ENCODE assay signal across 27 cellular contexts in the genomic region with DNA sequence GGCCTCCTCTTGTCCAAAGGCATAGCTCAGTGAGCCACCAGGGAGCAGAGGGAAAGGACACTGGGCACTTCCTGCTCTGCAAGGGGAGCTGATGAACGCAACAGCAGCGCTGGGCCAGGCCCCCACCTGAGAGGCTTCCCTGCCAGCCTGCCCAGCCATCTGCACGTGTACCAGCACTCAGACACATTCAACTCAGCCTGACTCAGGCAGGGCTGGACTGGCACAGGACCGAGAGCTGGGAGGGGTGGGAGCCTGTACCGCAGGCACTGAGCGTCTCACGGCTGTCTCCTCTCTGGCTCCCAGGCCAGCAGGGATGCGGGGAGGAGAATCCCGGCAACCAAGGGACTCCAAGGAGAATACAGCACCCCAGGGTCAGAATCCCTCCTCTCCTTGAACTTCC.
"Had no signal": no experiment of that assay in that cellular context is flagged by ENCODE, and none has a peak within 500 bp of the region (broad histone marks: within the 10 kb centered on the region; RNA-seq: fewer than 3 reads in every experiment).

No MANE protein-coding gene starts in this region.

- H3K27ac ChIP-seq: brain microvascular endothelial cell, coronary artery, epithelial cell of prostate, esophagus squamous epithelium, gastroesophageal sphincter, heart right ventricle, hepatocyte, WERI-Rb-1 had no signal

- H2AFZ ChIP-seq: hepatocyte had no signal

- DNase-seq: activated B cell treated with CpG ODN at 0.5 μM for 24 hours; activated CD4-positive, alpha-beta T cell treated with anti-CD3 and anti-CD28 coated beads for 48 hours; activated CD4-positive, alpha-beta T cell treated with anti-CD3 and anti-CD28 coated beads, Interleukin-2, amount 50 U/mL, for 1 hour; activated CD4-positive, alpha-beta T cell treated with anti-CD3 and anti-CD28 coated beads, Interleukin-2, amount 50 U/mL, for 48 hours; activated CD8-positive, alpha-beta memory T cell treated with anti-CD3 and anti-CD28 coated beads for 24 hours; activated CD8-positive, alpha-beta T cell treated with anti-CD3 and anti-CD28 coated beads for 36 hours; activated effector memory CD4-positive, alpha-beta T cell treated with Interleukin-2 at 50 U/mL for 16 hours; activated gamma-delta T cell treated with Interleukin-2 at 50 U/mL for 16 hours; activated naive CD4-positive, alpha-beta T cell treated with anti-CD3 and anti-CD28 coated beads, Interleukin-2, amount 50 U/mL, for 16 hours; activated naive CD4-positive, alpha-beta T cell treated with Interleukin-2 at 50 U/mL for 16 hours; activated T-cell treated with anti-CD3 and anti-CD28 coated beads, Interleukin-2, amount 50 U/mL, for 4 hours; amniotic stem cell; brain microvascular endothelial cell; caudate nucleus; cerebellar nuclear complex; effector CD8-positive, alpha-beta T cell; esophagus squamous epithelium; foreskin melanocyte; heart right ventricle; T1000; WERI-Rb-1 had no signal

- H3K4me2 ChIP-seq: hepatocyte had no signal

- H3K9me3 ChIP-seq: esophagus squamous epithelium, gastroesophageal sphincter, heart right ventricle had no signal

- H3K36me3 ChIP-seq: brain microvascular endothelial cell, esophagus squamous epithelium, heart right ventricle, WERI-Rb-1 had no signal

- H3K27me3 ChIP-seq: brain microvascular endothelial cell, esophagus squamous epithelium, gastroesophageal sphincter, hepatocyte had no signal

- H3K4me3 ChIP-seq: coronary artery, esophagus squamous epithelium, gastroesophageal sphincter, heart right ventricle, hepatocyte had no signal

- H3K79me2 ChIP-seq: hepatocyte had no signal

- ATAC-seq: activated CD4-positive, CD25-positive, alpha-beta regulatory T cell treated with anti-CD3 and anti-CD28 coated beads, Interleukin-2, amount 50 U/mL, for 24 hours; activated CD8-positive, alpha-beta T cell treated with anti-CD3 and anti-CD28 coated beads for 36 hours; activated T-cell treated with anti-CD3 and anti-CD28 coated beads, Interleukin-2, amount 50 U/mL, for 4 hours; activated T-helper 17 cell treated with anti-CD3 and anti-CD28 coated beads, Interleukin-2, amount 50 U/mL, for 72 hours; gastroesophageal sphincter; heart right ventricle had no signal

- H3K4me1 ChIP-seq: esophagus squamous epithelium, gastroesophageal sphincter, heart right ventricle had no signal
